ENCODE assay signal across 18 cellular contexts in genomic region chr9:121943463-121943862, GRCh38.
"Had no signal": no experiment of that assay in that cellular context is flagged by ENCODE, and none has a peak within 500 bp of the region (broad histone marks: within the 10 kb centered on the region; RNA-seq: fewer than 3 reads in every experiment).

No MANE protein-coding gene starts in this region.

- H3K36me3 ChIP-seq: lower lobe of right lung had no signal

- DNase-seq: activated CD4-positive, alpha-beta T cell treated with anti-CD3 and anti-CD28 coated beads for 48 hours; activated CD8-positive, alpha-beta memory T cell treated with anti-CD3 and anti-CD28 coated beads, Interleukin-2, amount 50 U/mL, for 4 hours; activated CD8-positive, alpha-beta T cell treated with anti-CD3 and anti-CD28 coated beads, Interleukin-2, amount 10 ng/mL, durations not matched to agents 7 days and 5 days; activated gamma-delta T cell; activated T-cell treated with anti-CD3 and anti-CD28 coated beads, Interleukin-2, amount 50 U/mL, for 48 hours; amniotic stem cell; dorsolateral prefrontal cortex; left colon; lower lobe of right lung; naive thymus-derived CD8-positive, alpha-beta T cell; sigmoid colon; stimulated activated CD4-positive, alpha-beta T cell treated with anti-CD3 and anti-CD28 coated beads, Interleukin-1b, Interleukin-23, amount 100 ng/mL, for 48 hours had no signal

- H3K27ac Mint-ChIP-seq: activated CD8-positive, alpha-beta T cell treated with anti-CD3 and anti-CD28 coated beads, Interleukin-2, amount 10 ng/mL, durations not matched to agents 7 days and 5 days; activated naive CD8-positive, alpha-beta T cell; WTC11 had no signal

- H2AFZ ChIP-seq: parathyroid adenoma had no signal

- H3K9me3 ChIP-seq: gastroesophageal sphincter, lower lobe of right lung, sigmoid colon had no signal

- H3K9ac ChIP-seq: parathyroid adenoma had no signal

- H3K79me2 ChIP-seq: parathyroid adenoma had no signal

- H3K4me1 Mint-ChIP-seq: naive thymus-derived CD8-positive, alpha-beta T cell had no signal

- H3K4me3 ChIP-seq: dorsolateral prefrontal cortex, gastroesophageal sphincter, lower lobe of right lung, sigmoid colon had no signal

- FAIRE-seq: TTC549, urothelium cell line had no signal

- H3K9me3 Mint-ChIP-seq: naive thymus-derived CD8-positive, alpha-beta T cell; WTC11 had no signal

- H3K36me3 Mint-ChIP-seq: WTC11 had no signal

- H3K27ac ChIP-seq: dorsolateral prefrontal cortex, gastroesophageal sphincter, lower lobe of right lung, parathyroid adenoma, sigmoid colon had no signal

- ATAC-seq: activated CD8-positive, alpha-beta T cell treated with anti-CD3 and anti-CD28 coated beads, Interleukin-2, amount 10 ng/mL, durations not matched to agents 7 days and 5 days; gastroesophageal sphincter; left colon; lower lobe of right lung; naive thymus-derived CD8-positive, alpha-beta T cell; WTC11 had no signal

- H3K27me3 Mint-ChIP-seq: activated naive CD8-positive, alpha-beta T cell; naive thymus-derived CD8-positive, alpha-beta T cell had no signal

- H3K4me3 Mint-ChIP-seq: activated CD8-positive, alpha-beta T cell treated with anti-CD3 and anti-CD28 coated beads, Interleukin-2, amount 10 ng/mL, durations not matched to agents 7 days and 5 days; activated naive CD8-positive, alpha-beta T cell; naive thymus-derived CD8-positive, alpha-beta T cell; WTC11 had no signal

- H3K4me1 ChIP-seq: gastroesophageal sphincter, lower lobe of right lung, sigmoid colon had no signal

- H3K27me3 ChIP-seq: dorsolateral prefrontal cortex, gastroesophageal sphincter, sigmoid colon had no signal
